9 cellular contexts compared by ENCODE assay signal in the genomic region with DNA sequence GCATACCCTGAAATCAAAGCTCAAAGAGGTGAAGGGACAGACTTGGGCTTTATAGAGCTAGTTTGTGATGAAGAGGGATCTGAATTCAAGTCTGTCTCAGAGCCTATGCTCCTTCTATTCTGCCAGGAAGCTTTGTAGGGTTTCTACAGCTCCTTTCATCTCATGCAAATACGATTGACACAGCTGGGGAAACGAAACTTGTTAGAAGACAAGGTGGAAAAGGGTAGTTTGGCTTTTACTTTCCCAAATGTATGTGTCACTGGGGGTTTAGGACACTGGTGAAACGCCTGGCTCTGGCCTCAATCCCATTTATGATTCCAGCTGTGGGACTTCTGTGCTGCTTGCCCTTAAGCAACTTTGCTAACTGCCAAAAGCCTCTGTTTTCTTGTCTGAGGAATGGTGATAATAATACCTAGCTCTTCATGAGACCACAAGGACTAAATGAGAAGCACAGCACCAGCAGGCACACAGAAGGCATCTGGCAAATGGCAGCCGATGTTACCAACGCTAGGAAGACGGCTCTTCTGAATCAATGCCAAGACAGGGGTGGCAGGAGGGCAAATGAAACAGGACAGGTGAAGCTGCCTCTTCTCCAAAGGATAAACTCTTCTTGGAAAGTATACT.
A peak's percentile ranks its signal among the peaks of the same experiment; 100 is the strongest.
DNase-seq lines count a peak whose midpoint lies in the region; ATAC-seq and TF ChIP-seq lines count a peak whose summit lies in the region.
"Had no signal": no experiment of that assay in that cellular context is flagged by ENCODE, and none has a peak within 500 bp of the region (broad histone marks: within the 10 kb centered on the region; RNA-seq: fewer than 3 reads in every experiment).

No MANE protein-coding gene starts in this region.

- no peak overlapping the region for H3K27ac Mint-ChIP-seq in progenitor cell of endocrine pancreas

- H3K27me3 ChIP-seq in layer of hippocampus (ENCODE audit: control insufficient read depth, insufficient read depth, low read length), result no peaks in the 10 kb centered on the region

- DNase-seq in progenitor cell of endocrine pancreas (ENCODE audit: low spot score, unreplicated experiment) (no peak), kidney glomerular epithelial cell (lab: John Stamatoyannopoulos, UW) (no peak), cortex of kidney (lab: John Stamatoyannopoulos, UW) (no peak)
- DNase-seq in activated CD4-positive, CD25-positive, alpha-beta regulatory T cell treated with anti-CD3 and anti-CD28 coated beads, Interleukin-2, amount 50 U/mL, for 72 hours, result no peak
- DNase-seq: stimulated activated CD4-positive, alpha-beta T cell treated with anti-CD3 and anti-CD28 coated beads, Interleukin-2, amount 100 ng/mL, for 24 hours had no signal

- no peaks in the 10 kb centered on the region for H3K36me3 Mint-ChIP-seq in progenitor cell of endocrine pancreas (ENCODE audit: insufficient read depth)

- ATAC-seq in GM18520 (IDR thresholded peaks at IDR 0.05; ENCODE audit: unreplicated experiment) (peak; percentile 59), GM21529 (IDR thresholded peaks at IDR 0.05; ENCODE audit: unreplicated experiment) (peak; percentile 77), HG03469 (IDR thresholded peaks at IDR 0.05; ENCODE audit: unreplicated experiment) (peak; percentile 72)

- no peaks in the 10 kb centered on the region for H3K9me3 Mint-ChIP-seq in progenitor cell of endocrine pancreas (ENCODE audit: low read depth)

- no peak for TF ChIP-seq CTCF in progenitor cell of endocrine pancreas (IDR thresholded peaks at IDR 0.05; ENCODE audit: unreplicated experiment)

- peaks cover 61% of the 10 kb centered on the region for H3K4me1 Mint-ChIP-seq in progenitor cell of endocrine pancreas (ENCODE audit: low read depth)

- H3K27ac ChIP-seq in layer of hippocampus (ENCODE audit: low read depth, low read length), result peak overlapping the region; percentile 83

- H3K4me3 Mint-ChIP-seq in progenitor cell of endocrine pancreas (ENCODE audit: low read depth), result no peak overlapping the region

- H3K27me3 Mint-ChIP-seq in progenitor cell of endocrine pancreas, result no peaks in the 10 kb centered on the region
